Comparison of ENCODE assay signal across 9 cellular contexts in the genomic region with DNA sequence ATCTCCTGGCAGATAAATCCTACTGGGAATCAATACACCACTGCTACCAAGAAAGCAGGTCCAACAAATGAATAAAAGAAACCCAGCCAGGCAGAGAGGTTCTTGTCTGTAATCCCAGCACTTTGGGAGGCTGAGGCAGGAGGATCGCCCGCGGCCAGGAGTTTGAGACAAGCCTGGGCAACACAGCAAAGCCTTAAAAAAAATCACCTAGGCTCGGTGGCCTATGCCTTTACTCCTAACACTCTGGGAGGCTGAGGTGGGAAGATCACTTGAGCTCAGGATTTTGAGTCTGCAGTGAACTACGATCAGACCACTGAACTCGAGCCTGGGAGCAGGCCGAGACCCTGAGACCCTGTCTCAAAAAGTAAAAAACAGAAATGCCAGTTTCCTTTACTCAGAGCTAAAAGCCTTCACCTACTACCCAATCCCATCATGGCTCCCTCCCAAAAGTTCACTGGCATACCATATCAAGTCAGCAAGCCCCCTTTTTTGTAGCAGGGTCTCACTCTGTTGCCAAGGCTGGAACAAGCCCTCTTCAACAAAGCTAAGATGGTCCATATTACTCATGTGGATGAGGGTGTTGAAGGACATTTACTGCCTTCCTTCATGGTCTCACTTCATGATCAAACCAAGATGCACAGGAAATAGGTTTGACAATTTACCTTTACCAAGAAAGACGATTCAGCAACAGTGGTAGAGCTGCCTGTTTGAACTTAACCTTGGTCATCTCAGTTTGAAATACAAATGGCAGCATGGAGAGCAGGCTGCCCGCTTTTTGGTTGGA. TPM values are rescaled to one million over a fixed set of nuclear protein-coding genes. Genes with fewer than 3 reads are reported as not detected.
DNase-seq lines count a peak whose midpoint lies in the region; FAIRE-seq and TF ChIP-seq lines count a peak whose summit lies in the region.
"Had no signal": no experiment of that assay in that cellular context is flagged by ENCODE, and none has a peak within 500 bp of the region (broad histone marks: within the 10 kb centered on the region; RNA-seq: fewer than 3 reads in every experiment).

No MANE protein-coding gene starts in this region.

- H3K27me3 Mint-ChIP-seq in endodermal cell (ENCODE audit: insufficient read depth) = no peaks in the 10 kb centered on the region

- POLR2A ChIA-PET in RWPE1 (lab: Yijun Ruan, JAX; ENCODE audit: low non-redundant PET) = no interaction called here

- DNase-seq in GM12892 (ENCODE audit: insufficient read length) (no peak), RWPE1 (ENCODE audit: low spot score) (no peak), endodermal cell (no peak), SKM-1 (lab: John Stamatoyannopoulos, UW; ENCODE audit: unreplicated experiment) (no peak), GM13977 (ENCODE audit: low spot score) (no peak), GM19239 (ENCODE audit: insufficient read length, low spot score) (no peak)
- DNase-seq: NCI-H1105 had no signal

- H3K4me3 ChIP-seq in endodermal cell (ENCODE audit: low read length) = peak overlapping the region; percentile 91
- H3K4me3 ChIP-seq in skin epidermis = no peak overlapping the region

- peak; percentile 84 for FAIRE-seq in GM12892 (lab: Jason Lieb, UNC)
- no peak for FAIRE-seq in GM19239 (lab: Jason Lieb, UNC)
- FAIRE-seq: colon had no signal

- no peaks in the 10 kb centered on the region for H3K9me3 ChIP-seq in endodermal cell (ENCODE audit: control insufficient read depth, low read length)

- H3K4me1 Mint-ChIP-seq in endodermal cell = peaks cover 67% of the 10 kb centered on the region

- H3K4me3 Mint-ChIP-seq in endodermal cell = peak overlapping the region; percentile 95

- peaks cover 57% of the 10 kb centered on the region for H3K36me3 Mint-ChIP-seq in endodermal cell (ENCODE audit: low read depth)

- CTCF ChIA-PET in RWPE1 (lab: Yijun Ruan, JAX) = interaction anchor here (0.6 kb wide), 1 partner anchor 283 kb away, joined by 3 read pairs; no protein-coding TSS in a partner anchor

- H3K36me3 ChIP-seq in endodermal cell (ENCODE audit: control insufficient read depth, insufficient read depth, low read length) = peaks cover 55% of the 10 kb centered on the region

- 79 to 84% methylated on average over 3 to 9 of the region's 9 CpGs for WGBS in endodermal cell (ENCODE audit: insufficient coverage in 1 of 2, insufficient read length in 1 of 2), 2 experiments

- peak; percentile 73 for TF ChIP-seq POLR2A in GM12892 (IDR thresholded peaks at IDR 0.05; ENCODE audit: low read depth, low read length)

- H3K27ac Mint-ChIP-seq in endodermal cell = peak overlapping the region; percentile 75

- H3K4me1 ChIP-seq in endodermal cell (ENCODE audit: control insufficient read depth, insufficient read depth, low read length) = peaks cover 34% of the 10 kb centered on the region

- no peak overlapping the region for H3K9ac ChIP-seq in endodermal cell (ENCODE audit: extremely low read depth, low read length, poor library complexity, severe bottlenecking)

- no peaks in the 10 kb centered on the region for H3K9me3 Mint-ChIP-seq in endodermal cell

- TF ChIP-seq CTCF in RWPE1 (conservative IDR thresholded peaks at IDR 0.05; ENCODE audit: low read depth) = no peak
- no peak for TF ChIP-seq CTCF in endodermal cell (conservative IDR thresholded peaks at IDR 0.05)
- no peak for TF ChIP-seq CTCF in GM13977 (IDR thresholded peaks at IDR 0.05; ENCODE audit: extremely low read depth, insufficient read depth, missing control alignments)

- H3K27ac ChIP-seq in RWPE1 (peak overlapping the region; percentile 55), endodermal cell (ENCODE audit: low read depth, low read length) (no peak overlapping the region), skin epidermis (peak overlapping the region in 19 of 21 experiments; percentile 2 to 98 (median 56))

- in situ Hi-C loops in GM13977 (cut with MboI; ENCODE audit: low pct_unique_long_range_greater_than_20kb, low sequenced_read_pairs, unreplicated experiment) = no loop called here

- H3K27me3 ChIP-seq in endodermal cell (ENCODE audit: control insufficient read depth, insufficient read depth, low read length, poor library complexity, severe bottlenecking) = no peaks in the 10 kb centered on the region

RNA-seq across cellular contexts. Expression of a gene that starts 5.3 kb away (rescaled TPM):
- 231 TPM for polyA plus RNA-seq in GM12892 (2012; ENCODE audit: missing spikeins)
- 100 to 1,000 TPM; 170 to 171 TPM for total RNA-seq in endodermal cell
- polyA plus RNA-seq in endodermal cell (2013, experiment 1 of 2) = 124 TPM
- 121 TPM for polyA plus RNA-seq in endodermal cell (2013, experiment 2 of 2)

RNA-seq across cellular contexts. Expression of a gene that starts 5.5 kb away (rescaled TPM):
- 28.2 TPM for polyA plus RNA-seq in GM12892 (2012; ENCODE audit: missing spikeins)
- 10 to 100 TPM; 31.2 to 36.7 TPM for total RNA-seq in endodermal cell
- 36.9 TPM for polyA plus RNA-seq in endodermal cell (2013, experiment 1 of 2)
- polyA plus RNA-seq in endodermal cell (2013, experiment 2 of 2) = 32.9 TPM
